In the genomic region with DNA sequence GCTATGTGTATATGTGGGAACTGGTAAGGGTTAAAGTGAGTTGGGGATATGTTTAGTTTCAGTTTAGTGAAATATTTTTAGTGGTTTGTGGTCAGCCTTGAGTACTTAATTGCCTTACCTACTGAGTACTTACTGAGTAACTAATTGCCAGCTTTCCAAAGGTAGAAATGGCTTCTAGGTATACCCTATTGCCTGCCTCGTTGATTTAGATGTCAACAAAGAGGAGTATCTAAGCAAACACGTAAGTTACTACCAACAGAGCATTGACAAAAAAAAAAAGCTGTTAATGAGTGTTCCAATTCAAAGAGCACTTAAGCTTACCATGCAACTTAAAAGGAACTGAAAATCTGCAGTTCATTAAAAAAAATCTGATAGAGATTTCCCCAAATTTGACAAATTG, we compare ENCODE assay signal across 8 cellular contexts. TPM values are rescaled to one million over a fixed set of nuclear protein-coding genes. Genes with fewer than 3 reads are reported as not detected.
DNase-seq lines count a peak whose midpoint lies in the region; ATAC-seq, FAIRE-seq and TF ChIP-seq lines count a peak whose summit lies in the region.

No MANE protein-coding gene starts in this region.

- H3K36me3 Mint-ChIP-seq in immature natural killer cell, result no peaks in the 10 kb centered on the region

- H3K27me3 Mint-ChIP-seq in immature natural killer cell (ENCODE audit: low read depth in 3 of 3), result peaks cover 0 to 2% (median 2%) of the 10 kb centered on the region in 3 donors

- H3K27ac ChIP-seq in small intestine (ENCODE audit: low read depth in 1 of 2, low read length in 1 of 2), result no peak overlapping the region

- no peak for FAIRE-seq in small intestine (lab: Jason Lieb, UNC)

- H3K4me1 Mint-ChIP-seq in immature natural killer cell, result no peaks in the 10 kb centered on the region

- no peak overlapping the region for H3K4me3 ChIP-seq in small intestine (ENCODE audit: low read depth in 1 of 2, low read length in 2 of 2)

- TF ChIP-seq CTCF in GM20000 (IDR thresholded peaks at IDR 0.05; ENCODE audit: extremely low read depth, missing control alignments), result no peak

- peaks cover 0 to 2% (median 0%) of the 10 kb centered on the region in 6 donors for H3K9me3 Mint-ChIP-seq in immature natural killer cell

- DNase-seq in GM20000 (ENCODE audit: low spot score) (peak; percentile 25), SW480 (ENCODE audit: low spot score) (peak; percentile 11), hippocampal formation (lab: John Stamatoyannopoulos, UW) (no peak), immature natural killer cell (no peak), small intestine (no peak), AML-193 (lab: John Stamatoyannopoulos, UW) (no peak)

- ATAC-seq in GM18498 (IDR thresholded peaks at IDR 0.05; ENCODE audit: unreplicated experiment), result peak; percentile 95
- ATAC-seq in HG03135 (IDR thresholded peaks at IDR 0.05; ENCODE audit: unreplicated experiment), result peak; percentile 100

- no peaks in the 10 kb centered on the region for H3K4me1 ChIP-seq in small intestine (ENCODE audit: control insufficient read depth in 2 of 2, insufficient read depth in 1 of 2, low read depth in 1 of 2, low read length in 1 of 2)

- H3K27ac Mint-ChIP-seq in immature natural killer cell, result no peak overlapping the region

- 35 to 64% (median 60%) methylated on average over 2 of the region's 2 CpGs for WGBS in small intestine, 3 donors

- no peaks in the 10 kb centered on the region for H3K36me3 ChIP-seq in small intestine (ENCODE audit: control insufficient read depth in 2 of 2, insufficient read depth in 2 of 2, low read length in 2 of 2)

- no peak overlapping the region for H3K4me3 Mint-ChIP-seq in immature natural killer cell

- H3K27me3 ChIP-seq in small intestine (ENCODE audit: control insufficient read depth in 2 of 2, insufficient read depth in 2 of 2, low read length in 2 of 2), result no peaks in the 10 kb centered on the region

- no peaks in the 10 kb centered on the region for H3K9me3 ChIP-seq in small intestine (ENCODE audit: control insufficient read depth, low read depth)

RNA-seq across cellular contexts. Expression of a gene that starts 8.8 kb away (rescaled TPM):
- not detected for polyA plus RNA-seq in immature natural killer cell
- 10 to 100 TPM in 1 of 3 donors, 1 to 10 TPM in 2; 3.4 to 33.7 (median 3.5) TPM for polyA plus RNA-seq in small intestine

Comparison
In these comparisons a context has a peak if more than half of its experiments do, and no peak if none do; other contexts are left out.
1. DNase-seq: peak in GM20000 (single experiment) and SW480 (single experiment); none in hippocampal formation (0 of 2), immature natural killer cell (0 of 3), small intestine (single experiment) and AML-193 (0 of 2).
2. RNA of a gene that starts 8.8 kb away (polyA plus RNA-seq): 3.4 to 33.7 TPM in small intestine; not detected in immature natural killer cell; every median in the first group is over 4 times any median in the second.